ENCODE assay signal across 21 cellular contexts in genomic region chr2:105540642-105541041, GRCh38.
"Had no signal": no experiment of that assay in that cellular context is flagged by ENCODE, and none has a peak within 500 bp of the region (broad histone marks: within the 10 kb centered on the region; RNA-seq: fewer than 3 reads in every experiment).

No MANE protein-coding gene starts in this region.

- H3K4me3 ChIP-seq: coronary artery, hepatocyte, prostate gland, right lobe of liver, suprapubic skin, thyroid gland, upper lobe of left lung, uterus had no signal

- H3K27ac Mint-ChIP-seq: naive thymus-derived CD8-positive, alpha-beta T cell; stimulated activated effector memory CD8-positive, alpha-beta T cell treated with anti-CD3 and anti-CD28 coated beads, Interleukin-12 subunit alpha, Interleukin-12 subunit beta, amount 100 ng/mL, for 72 hours had no signal

- H3K9me3 Mint-ChIP-seq: stimulated activated effector memory CD8-positive, alpha-beta T cell treated with anti-CD3 and anti-CD28 coated beads, Interleukin-12 subunit alpha, Interleukin-12 subunit beta, amount 100 ng/mL, for 72 hours had no signal

- H3K27ac ChIP-seq: coronary artery, foreskin keratinocyte, hepatocyte, parathyroid adenoma, prostate gland, right lobe of liver, thyroid gland, upper lobe of left lung, uterus had no signal

- H3K27me3 ChIP-seq: foreskin keratinocyte, hepatocyte, right lobe of liver, suprapubic skin, thyroid gland, upper lobe of left lung, uterus had no signal

- H3K9me3 ChIP-seq: prostate gland, right lobe of liver, suprapubic skin, thyroid gland, upper lobe of left lung, uterus had no signal

- H3K4me1 ChIP-seq: parathyroid adenoma, prostate gland, right lobe of liver, thyroid gland, uterus had no signal

- ATAC-seq: foreskin keratinocyte; left colon; naive thymus-derived CD8-positive, alpha-beta T cell; stimulated activated effector memory CD8-positive, alpha-beta T cell treated with anti-CD3 and anti-CD28 coated beads, Interleukin-12 subunit alpha, Interleukin-12 subunit beta, amount 100 ng/mL, for 72 hours; stimulated activated naive CD8-positive, alpha-beta T cell treated with anti-CD3 and anti-CD28 coated beads, Interleukin-15, Interleukin-2, amounts not matched to agents 100 U/mL and 50 U/mL, for 24 hours had no signal

- DNase-seq: effector memory CD4-positive, alpha-beta T cell; erythroblast; foreskin keratinocyte; kidney; left colon; mammary epithelial cell; naive thymus-derived CD8-positive, alpha-beta T cell; right lobe of liver; stimulated activated CD4-positive, alpha-beta T cell treated with anti-CD3 and anti-CD28 coated beads, Interleukin-4, amount 100 ng/mL, for 1 hour; stimulated activated CD8-positive, alpha-beta memory T cell treated with anti-CD3 and anti-CD28 coated beads, Interleukin-4, amount 100 ng/mL, for 48 hours; stimulated activated naive CD8-positive, alpha-beta T cell treated with anti-CD3 and anti-CD28 coated beads, Interleukin-15, Interleukin-2, amounts not matched to agents 100 U/mL and 50 U/mL, for 24 hours; thyroid gland; upper lobe of left lung; uterus had no signal

- H3K79me2 ChIP-seq: hepatocyte, parathyroid adenoma had no signal

- H2AFZ ChIP-seq: hepatocyte, parathyroid adenoma had no signal

- H3K9ac ChIP-seq: parathyroid adenoma had no signal

- H3K36me3 Mint-ChIP-seq: naive thymus-derived CD8-positive, alpha-beta T cell; stimulated activated effector memory CD8-positive, alpha-beta T cell treated with anti-CD3 and anti-CD28 coated beads, Interleukin-12 subunit alpha, Interleukin-12 subunit beta, amount 100 ng/mL, for 72 hours had no signal

- H3K4me2 ChIP-seq: hepatocyte had no signal

- H3K36me3 ChIP-seq: prostate gland, right lobe of liver, suprapubic skin, thyroid gland, upper lobe of left lung, uterus had no signal

- H3K4me3 Mint-ChIP-seq: naive thymus-derived CD8-positive, alpha-beta T cell; stimulated activated effector memory CD8-positive, alpha-beta T cell treated with anti-CD3 and anti-CD28 coated beads, Interleukin-12 subunit alpha, Interleukin-12 subunit beta, amount 100 ng/mL, for 72 hours had no signal

- FAIRE-seq: endometrium, kidney had no signal
